14 cellular contexts compared by ENCODE assay signal in the genomic region with DNA sequence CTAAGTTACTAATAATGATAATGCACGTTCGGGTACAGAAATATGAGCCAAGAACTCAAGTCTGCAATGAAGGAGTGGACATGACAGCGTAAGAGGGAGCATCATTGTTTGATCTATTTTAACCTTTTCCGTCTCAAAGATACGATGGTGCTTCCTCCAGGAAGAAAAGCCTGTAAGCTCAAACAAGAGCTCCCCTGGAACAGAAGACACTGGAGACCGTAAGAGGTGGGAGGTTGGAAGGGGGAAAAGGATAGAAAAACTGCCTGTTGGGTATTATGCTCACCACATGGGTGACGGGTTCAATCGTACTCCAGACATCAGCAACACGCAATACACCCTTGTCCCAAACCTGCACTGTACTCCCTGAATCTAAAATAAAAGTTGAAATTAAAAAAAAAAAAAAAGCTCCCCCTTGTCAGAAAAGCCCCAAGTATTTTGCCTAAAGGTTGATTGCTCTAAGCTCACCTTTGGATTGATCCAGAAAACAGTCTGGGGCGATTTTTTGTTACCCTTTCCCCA.
DNase-seq lines count a peak whose midpoint lies in the region; ATAC-seq and TF ChIP-seq lines count a peak whose summit lies in the region.
"Had no signal": no experiment of that assay in that cellular context is flagged by ENCODE, and none has a peak within 500 bp of the region (broad histone marks: within the 10 kb centered on the region; RNA-seq: fewer than 3 reads in every experiment).

No MANE protein-coding gene starts in this region.

- peaks cover 17% of the 10 kb centered on the region for H3K4me1 ChIP-seq in mammary epithelial cell (ENCODE audit: insufficient read depth, low read length)
- H3K4me1 ChIP-seq: left ventricle myocardium inferior, pancreas, testis had no signal

- peak overlapping the region; percentile 88 for H2AFZ ChIP-seq in mammary epithelial cell (ENCODE audit: low read depth, low read length)
- H2AFZ ChIP-seq: hepatocyte had no signal

- H3K9me3 ChIP-seq in mammary epithelial cell (replicated peaks; ENCODE audit: insufficient read depth, low read length) = no peaks in the 10 kb centered on the region
- H3K9me3 ChIP-seq: pancreas, testis had no signal

- H3K27ac ChIP-seq in mammary epithelial cell (ENCODE audit: insufficient read depth, low read depth, low read length) = peak overlapping the region; percentile 34
- H3K27ac ChIP-seq: hepatocyte, left ventricle myocardium inferior, pancreas, testis had no signal

- no peaks in the 10 kb centered on the region for H3K27me3 ChIP-seq in mammary epithelial cell (ENCODE audit: insufficient read depth, low read length)
- H3K27me3 ChIP-seq: testis had no signal

- H3K79me2 ChIP-seq in mammary epithelial cell (ENCODE audit: insufficient read depth, low read length) = no peaks in the 10 kb centered on the region
- H3K79me2 ChIP-seq: hepatocyte had no signal

- in situ Hi-C loops in mammary epithelial cell (cut with MboI; ENCODE audit: low sequenced_read_pairs in 2 of 2) = no loop called here

- intact Hi-C loops in mammary epithelial cell (cut with micrococcal nuclease) = loop anchor here (2.0 to 10.0 kb wide), 2 partner anchors 15 to 201 kb away; no protein-coding TSS in a partner anchor

- dilution Hi-C loops in mammary epithelial cell (cut with HindIII; ENCODE audit: low sequenced_read_pairs) = no loop called here

- H3K4me2 ChIP-seq in mammary epithelial cell (ENCODE audit: insufficient read depth, low read depth, low read length) = peak overlapping the region; percentile 94
- H3K4me2 ChIP-seq: hepatocyte had no signal

- ATAC-seq in GM18909 (IDR thresholded peaks at IDR 0.05; ENCODE audit: poor library complexity, unreplicated experiment) = no peak
- no peak for ATAC-seq in HG02642 (IDR thresholded peaks at IDR 0.05; ENCODE audit: poor library complexity, unreplicated experiment)
- ATAC-seq: pancreas had no signal

- DNase-seq in LHCN-M2 (ENCODE audit: low read depth) (peak; percentile 8), mammary epithelial cell (no peak), iris pigment epithelial cell (ENCODE audit: low read depth) (peak; percentile 16), epidermal melanocyte (ENCODE audit: insufficient read length, low spot score) (no peak), GM20000 (ENCODE audit: low spot score) (no peak)
- DNase-seq: left ventricle myocardium inferior; NCI-H1436; pancreas; stimulated activated CD4-positive, alpha-beta T cell treated with anti-CD3 and anti-CD28 coated beads, Interleukin-4, amount 100 ng/mL, for 4 hours had no signal

- H4K20me1 ChIP-seq in mammary epithelial cell (ENCODE audit: insufficient read depth, low read length) = no peaks in the 10 kb centered on the region

- H3K4me3 ChIP-seq in GM08714 (ENCODE audit: low read length) (peak overlapping the region; percentile 34; the same call in 1 of the 2 replicates), mammary epithelial cell (replicated peaks in 1 of 3; ENCODE audit: insufficient read depth in 1 of 3, low read depth in 2 of 3, low read length in 3 of 3) (peak overlapping the region; percentile 2 to 71 (median 60))
- H3K4me3 ChIP-seq: hepatocyte, left ventricle myocardium inferior, pancreas, testis had no signal

- no peak overlapping the region for H3K9ac ChIP-seq in mammary epithelial cell (ENCODE audit: insufficient read depth, low read length)

- CTCF ChIA-PET in mammary epithelial cell (lab: Charles Lee; ENCODE audit: low non-redundant PET) = interaction anchor here (1.0 kb wide), 1 partner anchor 31 kb away, joined by 7 read pairs; no protein-coding TSS in a partner anchor

- 12% methylated on average over 7 of the region's 10 CpGs for WGBS in mammary epithelial cell (ENCODE audit: low coverage, missing lambda C conversion rate)

- no peaks in the 10 kb centered on the region for H3K36me3 ChIP-seq in mammary epithelial cell (ENCODE audit: insufficient read depth, low read length)
- H3K36me3 ChIP-seq: left ventricle myocardium inferior, pancreas had no signal

- no TSS peak for BruUV-seq in mammary epithelial cell (replicated peaks; lab: Mats Ljungman, UMichigan)

- TF ChIP-seq CTCF in mammary epithelial cell (conservative IDR thresholded peaks at IDR 0.05 in 1 of 2, IDR thresholded peaks at IDR 0.05 in 1 of 2; ENCODE audit: extremely low read depth in 1 of 2, insufficient read depth in 1 of 2, low read depth in 1 of 2, low read length in 2 of 2) = peak in 1 of 2 donors; percentile 8
- TF ChIP-seq CTCF in GM20000 (IDR thresholded peaks at IDR 0.05; ENCODE audit: extremely low read depth, missing control alignments) = no peak

Comparison
In these comparisons a context has a peak if more than half of its experiments do, and no peak if none do; other contexts are left out.
1. DNase-seq: peak in LHCN-M2 (single experiment) and iris pigment epithelial cell (single experiment); none in mammary epithelial cell (single experiment), epidermal melanocyte (single experiment) and GM20000 (single experiment).